Comparison of ENCODE assay signal across 25 cellular contexts in genomic region chr7:129757991-129758390, GRCh38.
"Had no signal": no experiment of that assay in that cellular context is flagged by ENCODE, and none has a peak within 500 bp of the region (broad histone marks: within the 10 kb centered on the region; RNA-seq: fewer than 3 reads in every experiment).

No MANE protein-coding gene starts in this region.

- H3K27ac ChIP-seq: coronary artery, dorsolateral prefrontal cortex, esophagus muscularis mucosa, gastrocnemius medialis, heart right ventricle, left lung, lower lobe of right lung had no signal

- H3K4me1 Mint-ChIP-seq: mesothelial cell of epicardium, naive B cell had no signal

- ATAC-seq: gastrocnemius medialis, heart right ventricle, left cardiac atrium, left lung, left ventricle myocardium superior, lower lobe of right lung, mucosa of descending colon had no signal

- FAIRE-seq: colon, endothelial cell of umbilical vein, islet of Langerhans, keratinocyte had no signal

- H3K4me3 ChIP-seq: coronary artery, dorsolateral prefrontal cortex, esophagus muscularis mucosa, gastrocnemius medialis, heart right ventricle, left lung, lower lobe of right lung, mucosa of descending colon had no signal

- H3K27me3 Mint-ChIP-seq: naive B cell had no signal

- H3K4me1 ChIP-seq: esophagus muscularis mucosa, gastrocnemius medialis, heart right ventricle, left lung, lower lobe of right lung had no signal

- H3K9me3 ChIP-seq: esophagus muscularis mucosa, gastrocnemius medialis, heart right ventricle, left lung, lower lobe of right lung, mucosa of descending colon had no signal

- H3K27me3 ChIP-seq: dorsolateral prefrontal cortex, gastrocnemius medialis, heart right ventricle, left lung had no signal

- H3K4me3 Mint-ChIP-seq: mesothelial cell of epicardium, naive B cell had no signal

- H3K27ac Mint-ChIP-seq: mesothelial cell of epicardium had no signal

- DNase-seq: dermis blood vessel endothelial cell; effector CD4-positive, alpha-beta T cell; effector memory CD4-positive, alpha-beta T cell; foreskin fibroblast; foreskin melanocyte; gastrocnemius medialis; glutamatergic neuron; head of caudate nucleus; heart right ventricle; hippocampal formation; left cardiac atrium; left lung; left ventricle myocardium superior; lower lobe of right lung; mesenchymal stem cell; mucosa of descending colon; naive B cell had no signal

- H3K9me3 Mint-ChIP-seq: mesothelial cell of epicardium, naive B cell had no signal
